In genomic region chr1:16645044-16645882, GRCh38 we compare ENCODE assay signal across 9 cellular contexts. TPM values are rescaled to one million over a fixed set of nuclear protein-coding genes. Genes with fewer than 3 reads are reported as not detected.
DNase-seq lines count a peak whose midpoint lies in the region; ATAC-seq, FAIRE-seq and TF ChIP-seq lines count a peak whose summit lies in the region.
"Not testable (repeated sequence)": the region's sequence is repeated elsewhere in the genome, so short reads cannot be mapped to it uniquely, and the experiment has no call there.
"Had no signal": no experiment of that assay in that cellular context is flagged by ENCODE, and none has a peak within 500 bp of the region (broad histone marks: within the 10 kb centered on the region; RNA-seq: fewer than 3 reads in every experiment).

No MANE protein-coding gene starts in this region.

- peak; percentile 17 for ATAC-seq in HG02884 (IDR thresholded peaks at IDR 0.05; ENCODE audit: unreplicated experiment)
- peak; percentile 38 for ATAC-seq in activated T-helper 17 cell treated with anti-CD3 and anti-CD28 coated beads, Interleukin-2, amount 50 U/mL, for 72 hours (replicated peaks)

- not testable (repeated sequence) for H3K9me3 ChIP-seq in NT2/D1 (ENCODE audit: insufficient read depth, low read length); endocrine pancreas (ENCODE audit: control insufficient read depth, low read length); keratinocyte (ENCODE audit: control insufficient read depth, low read depth, low read length)

- dilution Hi-C loops in keratinocyte (cut with MboI; ENCODE audit: extremely low pct_ligation_motif_present, low sequenced_read_pairs) = not testable (repeated sequence)

- not testable (repeated sequence) for FAIRE-seq in keratinocyte (lab: Jason Lieb, UNC)

- not testable (repeated sequence) for H3K27me3 Mint-ChIP-seq in activated T-helper 17 cell treated with anti-CD3 and anti-CD28 coated beads, Interleukin-2, amount 50 U/mL, for 72 hours

- H3K36me3 Mint-ChIP-seq in activated T-helper 17 cell treated with anti-CD3 and anti-CD28 coated beads, Interleukin-2, amount 50 U/mL, for 72 hours (ENCODE audit: low read depth) = not testable (repeated sequence)

- peak overlapping the region; percentile 96 for H3K9ac ChIP-seq in NT2/D1 (ENCODE audit: insufficient read length, low read depth)
- H3K9ac ChIP-seq in endocrine pancreas (ENCODE audit: control insufficient read depth, insufficient read depth, low read length) = peak overlapping the region; percentile 66
- peak overlapping the region; percentile 94 for H3K9ac ChIP-seq in keratinocyte (ENCODE audit: control insufficient read depth, extremely low read depth, insufficient read depth, low read length)

- peak; percentile 65 for DNase-seq in GM13976 (ENCODE audit: low spot score)
- DNase-seq in NT2/D1 (ENCODE audit: low read depth, low spot score); keratinocyte (ENCODE audit: low read depth, low spot score): not testable (repeated sequence)
- peak in 9 of 10 donors; percentile 2 to 91 (median 25) for DNase-seq in posterior cingulate gyrus

- TF ChIP-seq CTCF in GM13976 (IDR thresholded peaks at IDR 0.05; ENCODE audit: borderline replicate concordance, control extremely low read depth, extremely low read depth, insufficient read depth, missing control alignments); keratinocyte (optimal IDR thresholded peaks at IDR 0.05 in 1 of 3, IDR thresholded peaks at IDR 0.05 in 1 of 3, conservative IDR thresholded peaks at IDR 0.05 in 1 of 3; ENCODE audit: extremely low read depth in 1 of 3, insufficient read depth in 2 of 3, low read length in 3 of 3): not testable (repeated sequence)

- 66% methylated on average over 12 of the region's 12 CpGs for WGBS in urinary bladder

- not testable (repeated sequence) for H3K4me1 Mint-ChIP-seq in activated T-helper 17 cell treated with anti-CD3 and anti-CD28 coated beads, Interleukin-2, amount 50 U/mL, for 72 hours

- intact Hi-C loops in posterior cingulate gyrus (cut with DNase I) = not testable (repeated sequence)

- not testable (repeated sequence) for H3K27ac Mint-ChIP-seq in activated T-helper 17 cell treated with anti-CD3 and anti-CD28 coated beads, Interleukin-2, amount 50 U/mL, for 72 hours

- in situ Hi-C loops in GM13976 (cut with MboI; ENCODE audit: low sequenced_read_pairs, unreplicated experiment) = not testable (repeated sequence)

- peaks cover 36% of the 10 kb centered on the region for H3K79me2 ChIP-seq in keratinocyte (ENCODE audit: control insufficient read depth, insufficient read depth, low read length)

- not testable (repeated sequence) for H3K9me1 ChIP-seq in keratinocyte (ENCODE audit: control insufficient read depth, extremely low read depth, insufficient read depth, low read length)

- peak overlapping the region; percentile 100 for H2AFZ ChIP-seq in keratinocyte (ENCODE audit: control insufficient read depth, low read length)

- H3K4me3 ChIP-seq in NT2/D1 (ENCODE audit: insufficient read length, low read depth) = peak overlapping the region; percentile 97
- not testable (repeated sequence) for H3K4me3 ChIP-seq in endocrine pancreas (ENCODE audit: control insufficient read depth, insufficient read depth, low read length)
- H3K4me3 ChIP-seq in keratinocyte (ENCODE audit: control insufficient read depth in 2 of 3, extremely low read depth in 1 of 3, insufficient read depth in 2 of 3, low read depth in 1 of 3, low read length in 3 of 3) = peak overlapping the region; percentile 93 to 100 (median 100)
- peak overlapping the region; percentile 73 for H3K4me3 ChIP-seq in urinary bladder (ENCODE audit: low read depth, low read length)

- H3K4me1 ChIP-seq in NT2/D1 (ENCODE audit: insufficient read depth, insufficient read length); endocrine pancreas (ENCODE audit: control insufficient read depth, insufficient read depth, low read length); urinary bladder (ENCODE audit: insufficient read depth): not testable (repeated sequence)
- peaks cover 20% of the 10 kb centered on the region for H3K4me1 ChIP-seq in keratinocyte (ENCODE audit: control insufficient read depth, extremely low read depth, insufficient read depth, low read length)

- H3K27me3 ChIP-seq in NT2/D1 (ENCODE audit: insufficient read depth, insufficient read length); endocrine pancreas (ENCODE audit: control insufficient read depth, insufficient read depth, low read length); keratinocyte (ENCODE audit: control insufficient read depth, extremely low read depth, insufficient read depth, low read length): not testable (repeated sequence)

- not testable (repeated sequence) for H3K36me3 ChIP-seq in NT2/D1 (ENCODE audit: insufficient read depth, insufficient read length, low read length); endocrine pancreas (ENCODE audit: control insufficient read depth, insufficient read depth, low read length); keratinocyte (ENCODE audit: control insufficient read depth in 2 of 2, extremely low read depth in 1 of 2, insufficient read depth in 2 of 2, low read length in 2 of 2); urinary bladder (ENCODE audit: insufficient read depth)

- H4K20me1 ChIP-seq in keratinocyte (ENCODE audit: control insufficient read depth, extremely low read depth, insufficient read depth, low read length) = not testable (repeated sequence)

- not testable (repeated sequence) for H3K4me3 Mint-ChIP-seq in activated T-helper 17 cell treated with anti-CD3 and anti-CD28 coated beads, Interleukin-2, amount 50 U/mL, for 72 hours

- peak overlapping the region; percentile 79 for H3K27ac ChIP-seq in keratinocyte (ENCODE audit: control insufficient read depth, insufficient read depth, low read length)
- H3K27ac ChIP-seq in urinary bladder (ENCODE audit: low read depth) = peak overlapping the region; percentile 89

- not testable (repeated sequence) for H3K9me3 Mint-ChIP-seq in activated T-helper 17 cell treated with anti-CD3 and anti-CD28 coated beads, Interleukin-2, amount 50 U/mL, for 72 hours

- H3K4me2 ChIP-seq in keratinocyte (ENCODE audit: control insufficient read depth, extremely low read depth, insufficient read depth, low read depth, low read length) = peak overlapping the region; percentile 89

RNA-seq across cellular contexts. Expression of gene RNU1-3, which starts 21.5 kb away (rescaled TPM):
- total RNA-seq in activated T-helper 17 cell treated with anti-CD3 and anti-CD28 coated beads, Interleukin-2, amount 50 U/mL, for 72 hours = 1,000 to 10,000 TPM; 1,202 to 2,371 TPM
- polyA plus RNA-seq in keratinocyte (66.0 to 67.0 TPM in 2 of 3 replicates, not detected in the other), urinary bladder (not detected)
- not detected for polyA plus RNA-seq in keratinocyte (2011; ENCODE audit: low read depth)
- polyA plus RNA-seq in keratinocyte (2011; cell fraction: cytosol; rRNA removed) = not detected in 2 replicates
- under 0.01 TPM in 2 replicates for polyA plus RNA-seq in keratinocyte (2011; cell fraction: nucleus; rRNA removed)
- not detected in 2 replicates for polyA plus RNA-seq in keratinocyte (2012; ENCODE audit: low replicate concordance)
- 13,175 to 24,724 TPM (median 16,252 TPM) in 3 replicates for polyA minus RNA-seq in keratinocyte
- polyA minus RNA-seq in keratinocyte (2011; cell fraction: cytosol; rRNA and poly(A)+ RNA removed) = 39,283 TPM
- polyA minus RNA-seq in keratinocyte (2011; cell fraction: nucleus; rRNA and poly(A)+ RNA removed) = 15,420 and 21,721 TPM in 2 replicates
- under 0.01 TPM for total RNA-seq in urinary bladder
- total RNA-seq: M059J had no signal

RNA-seq across cellular contexts. Expression of gene NBPF1, which starts 31.9 kb away (rescaled TPM):
- 1 to 10 TPM; 6.1 to 6.8 TPM for total RNA-seq in activated T-helper 17 cell treated with anti-CD3 and anti-CD28 coated beads, Interleukin-2, amount 50 U/mL, for 72 hours
- 12.8 to 16.4 TPM (median 14.2 TPM) in 3 replicates for polyA plus RNA-seq in keratinocyte
- 3.5 TPM for polyA plus RNA-seq in keratinocyte (2011; ENCODE audit: low read depth)
- 7.2 and 11.7 TPM in 2 replicates for polyA plus RNA-seq in keratinocyte (2011; cell fraction: cytosol; rRNA removed)
- 26.9 TPM in 2 replicates for polyA plus RNA-seq in keratinocyte (2011; cell fraction: nucleus; rRNA removed)
- 3.7 and 11.0 TPM in 2 replicates for polyA plus RNA-seq in keratinocyte (2012; ENCODE audit: low replicate concordance)
- polyA minus RNA-seq in keratinocyte = 16.0 to 24.8 TPM (median 19.8 TPM) in 3 replicates
- 6.1 TPM for polyA minus RNA-seq in keratinocyte (2011; cell fraction: cytosol; rRNA and poly(A)+ RNA removed)
- 26.5 and 55.5 TPM in 2 replicates for polyA minus RNA-seq in keratinocyte (2011; cell fraction: nucleus; rRNA and poly(A)+ RNA removed)
- 137 TPM for total RNA-seq in urinary bladder
- 22.9 TPM for polyA plus RNA-seq in urinary bladder

Comparison
In these comparisons a context has a peak if more than half of its experiments do, and no peak if none do; other contexts are left out.
1. RNA of gene RNU1-3, which starts 21.5 kb away (total RNA-seq): 1,202 to 2,371 TPM in activated T-helper 17 cell treated with anti-CD3 and anti-CD28 coated beads, Interleukin-2, amount 50 U/mL, for 72 hours; under 0.01 TPM in urinary bladder (single experiment); every median in the first group is over 1,000 times any median in the second.
2. RNA of gene NBPF1, which starts 31.9 kb away (total RNA-seq): 137 TPM in urinary bladder (single experiment); 6.1 to 6.8 TPM in activated T-helper 17 cell treated with anti-CD3 and anti-CD28 coated beads, Interleukin-2, amount 50 U/mL, for 72 hours; every median in the first group is over 10 times any median in the second.
3. Peak in every context shown above with its lines, with median percentiles within 50 percentile points of each other: H3K9ac ChIP-seq.